10 cellular contexts compared by ENCODE assay signal in the genomic region with DNA sequence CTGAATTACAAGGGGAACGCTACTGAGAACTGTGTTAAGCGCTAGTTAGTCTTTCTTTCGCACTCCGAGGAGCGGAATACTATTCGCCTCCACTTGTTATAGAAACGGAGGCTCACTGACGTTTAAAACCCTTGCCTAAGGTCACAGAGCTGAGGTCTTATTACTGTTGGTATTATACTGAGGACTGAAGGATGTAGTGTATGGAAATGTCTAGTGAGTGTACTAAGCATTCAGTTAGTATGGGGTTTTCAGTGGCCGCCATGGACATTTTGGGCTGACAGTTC. TPM values are rescaled to one million over a fixed set of nuclear protein-coding genes. Genes with fewer than 3 reads are reported as not detected.
DNase-seq lines count a peak whose midpoint lies in the region; ATAC-seq, FAIRE-seq and TF ChIP-seq lines count a peak whose summit lies in the region.
"Had no signal": no experiment of that assay in that cellular context is flagged by ENCODE, and none has a peak within 500 bp of the region (broad histone marks: within the 10 kb centered on the region; RNA-seq: fewer than 3 reads in every experiment).

No MANE protein-coding gene starts in this region.

- WGBS in A549 (ENCODE audit: missing lambda C conversion rate) = 91% methylated on average over 9 of the region's 9 CpGs

- CTCF ChIA-PET in A549 (lab: Yijun Ruan, JAX) = interaction anchor here (0.6 kb wide), 1 partner anchor 23 kb away, joined by 3 read pairs; no protein-coding TSS in a partner anchor

- no peak for TF ChIP-seq EP300 in A549 (IDR thresholded peaks at IDR 0.05)

- no peak for FAIRE-seq in A549 (lab: Jason Lieb, UNC)

- peak overlapping the region in 1 of 2 experiments; percentile 89; a peak in 3 of 6 replicates for H3K27ac ChIP-seq in A549
- no peak overlapping the region for H3K27ac ChIP-seq in HUES48 (ENCODE audit: low read depth, low read length)
- H3K27ac ChIP-seq in cingulate gyrus (ENCODE audit: low read depth, low read length) = peak overlapping the region; percentile 70
- peak overlapping the region; percentile 47 for H3K27ac ChIP-seq in muscle layer of duodenum (ENCODE audit: low read length)

- no peak for TF ChIP-seq POLR2A in A549 (IDR thresholded peaks at IDR 0.05; ENCODE audit: low read length)

- H3K4me2 ChIP-seq in A549 = peak overlapping the region; percentile 79

- DNase-seq in A549 (ENCODE audit: low read depth in 1 of 2, low spot score in 1 of 2) (no peak), NCI-H1417 treated with DMSO at 0.1 percent for 48 hours (lab: John Stamatoyannopoulos, UW) (no peak)
- no peak for DNase-seq in activated effector memory CD4-positive, alpha-beta T cell treated with anti-CD3 and anti-CD28 coated beads, Interleukin-2, amount 50 U/mL, for 16 hours
- no peak for DNase-seq in stimulated activated CD4-positive, alpha-beta T cell treated with anti-CD3 and anti-CD28 coated beads, Interleukin-15, amount 100 ng/mL, for 24 hours
- DNase-seq: NCI-H226, testis had no signal

- H3K4me1 ChIP-seq in A549 (peaks cover 4% of the 10 kb centered on the region), HUES48 (ENCODE audit: control insufficient read depth, insufficient read depth, low read length) (peaks cover 9% of the 10 kb centered on the region; the same call in 1 of the 2 replicates), muscle layer of duodenum (ENCODE audit: control insufficient read depth in 1 of 2, insufficient read depth in 2 of 2, low read length in 2 of 2) (peaks cover 0 to 16% of the 10 kb centered on the region in 2 donors)

- ATAC-seq in A549 (no peak), HG03571 (IDR thresholded peaks at IDR 0.05; ENCODE audit: unreplicated experiment) (no peak)

- POLR2A ChIA-PET in A549 (lab: Yijun Ruan, JAX) = no interaction called here

- H3K4me3 ChIP-seq in A549 (peak overlapping the region; percentile 61; the same call in 2 of the 3 replicates), HUES48 (ENCODE audit: low read depth, low read length) (peak overlapping the region; percentile 76; the same call in 1 of the 2 replicates), muscle layer of duodenum (ENCODE audit: low read depth in 1 of 2, low read length in 2 of 2) (peak overlapping the region; percentile 79 to 83)

- no peak for TF ChIP-seq RAD21 in A549 (conservative IDR thresholded peaks at IDR 0.05 in 1 of 2, IDR thresholded peaks at IDR 0.05 in 1 of 2)

- no peak for TF ChIP-seq CTCF in A549 (IDR thresholded peaks at IDR 0.05)

- peaks cover 28% of the 10 kb centered on the region for H3K36me3 ChIP-seq in HUES48 (ENCODE audit: control insufficient read depth, insufficient read depth, low read length)
- H3K36me3 ChIP-seq in muscle layer of duodenum (ENCODE audit: control insufficient read depth in 1 of 2, insufficient read depth in 2 of 2, low read length in 2 of 2) = peaks cover 21 to 45% of the 10 kb centered on the region in 2 donors

- H3K9me3 ChIP-seq in A549 (no peaks in the 10 kb centered on the region), HUES48 (ENCODE audit: control insufficient read depth, insufficient read depth, low read length) (no peaks in the 10 kb centered on the region), muscle layer of duodenum (ENCODE audit: control insufficient read depth in 1 of 2, low read length in 2 of 2) (no peaks in the 10 kb centered on the region)
- H3K9me3 ChIP-seq: testis had no signal

- H3K9ac ChIP-seq in HUES48 (ENCODE audit: low read depth, low read length) = no peak overlapping the region

- H3K27me3 ChIP-seq in HUES48 (ENCODE audit: control insufficient read depth, insufficient read depth, low read length) = 0 out of 2 replicates have a peak, but pooled peaks cover 6% of the 10 kb centered on the region
- H3K27me3 ChIP-seq in muscle layer of duodenum (ENCODE audit: low read depth, low read length) = no peaks in the 10 kb centered on the region
- H3K27me3 ChIP-seq: testis had no signal

TF ChIP-seq in A549, 52 proteins besides CTCF, POLR2A, EP300 and RAD21:
- TF ChIP-seq, protein P1, sequence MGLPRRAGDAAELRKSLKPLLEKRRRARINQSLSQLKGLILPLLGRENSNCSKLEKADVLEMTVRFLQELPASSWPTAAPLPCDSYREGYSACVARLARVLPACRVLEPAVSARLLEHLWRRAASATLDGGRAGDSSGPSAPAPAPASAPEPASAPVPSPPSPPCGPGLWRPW (IDR thresholded peaks at IDR 0.05) = no peak
- no peak for TF ChIP-seq HOXB5 (CRISPR knock-in tag; IDR thresholded peaks at IDR 0.05)
- no peak for TF ChIP-seq EHMT2 (IDR thresholded peaks at IDR 0.05; ENCODE audit: low read depth)
- TF ChIP-seq, protein P2, sequence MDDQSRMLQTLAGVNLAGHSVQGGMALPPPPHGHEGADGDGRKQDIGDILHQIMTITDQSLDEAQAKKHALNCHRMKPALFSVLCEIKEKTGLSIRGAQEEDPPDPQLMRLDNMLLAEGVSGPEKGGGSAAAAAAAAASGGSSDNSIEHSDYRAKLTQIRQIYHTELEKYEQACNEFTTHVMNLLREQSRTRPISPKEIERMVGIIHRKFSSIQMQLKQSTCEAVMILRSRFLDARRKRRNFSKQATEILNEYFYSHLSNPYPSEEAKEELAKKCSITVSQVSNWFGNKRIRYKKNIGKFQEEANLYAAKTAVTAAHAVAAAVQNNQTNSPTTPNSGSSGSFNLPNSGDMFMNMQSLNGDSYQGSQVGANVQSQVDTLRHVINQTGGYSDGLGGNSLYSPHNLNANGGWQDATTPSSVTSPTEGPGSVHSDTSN (IDR thresholded peaks at IDR 0.05) = no peak
- no peak for TF ChIP-seq TFCP2L1 (CRISPR knock-in tag; IDR thresholded peaks at IDR 0.05)
- TF ChIP-seq BHLHE40 (IDR thresholded peaks at IDR 0.05; ENCODE audit: low read depth, low read length) = no peak
- TF ChIP-seq HDAC2 (IDR thresholded peaks at IDR 0.05) = no peak
- no peak for TF ChIP-seq CHD2 (IDR thresholded peaks at IDR 0.05; ENCODE audit: low read length, partially characterized antibody)
- TF ChIP-seq SREBF2 (IDR thresholded peaks at IDR 0.05) = no peak
- TF ChIP-seq FOSB (CRISPR knock-in tag; IDR thresholded peaks at IDR 0.05) = no peak
- no peak for TF ChIP-seq CEBPB (IDR thresholded peaks at IDR 0.05)
- no peak for TF ChIP-seq FOXS1 (CRISPR knock-in tag; IDR thresholded peaks at IDR 0.05)
- no peak for TF ChIP-seq MAFK (IDR thresholded peaks at IDR 0.05; ENCODE audit: partially characterized antibody)
TF ChIP-seq in A549: peak in this region for 0.

RNA-seq across cellular contexts. Expression of gene ACADS, which starts 0.8 kb away (rescaled TPM):
- polyA plus RNA-seq in A549 (2011; rRNA removed) = 7.0 and 7.9 TPM in 2 replicates
- polyA plus RNA-seq in A549 (2012; cell fraction: cytosol; rRNA removed) = 9.7 and 14.0 TPM in 2 replicates
- 30.0 and 33.1 TPM in 2 replicates for polyA plus RNA-seq in A549 (2012; cell fraction: nucleus; rRNA removed)
- polyA plus RNA-seq in A549 (2017; fragmentation: RNase III; extraction: RNeasy Plus Mini Kit Qiagen cat#74134 plus additional on column Dnase treatment) = 8.4 to 9.3 TPM (median 9.1 TPM) in 3 replicates
- 4.3 and 7.4 TPM in 2 replicates for polyA minus RNA-seq in A549 (2011; rRNA and poly(A)+ RNA removed)

RNA-seq across cellular contexts. Expression of gene UNC119B, which starts 16.2 kb away (rescaled TPM):
- polyA plus RNA-seq in A549 (2011; rRNA removed) = 37.5 and 41.5 TPM in 2 replicates
- 17.3 and 21.5 TPM in 2 replicates for polyA plus RNA-seq in A549 (2012; cell fraction: cytosol; rRNA removed)
- polyA plus RNA-seq in A549 (2012; cell fraction: nucleus; rRNA removed) = 17.9 and 18.8 TPM in 2 replicates
- 22.1 to 27.0 TPM (median 25.8 TPM) in 3 replicates for polyA plus RNA-seq in A549 (2017; fragmentation: RNase III; extraction: RNeasy Plus Mini Kit Qiagen cat#74134 plus additional on column Dnase treatment)
- 24.8 and 28.9 TPM in 2 replicates for polyA minus RNA-seq in A549 (2011; rRNA and poly(A)+ RNA removed)

RNA-seq across cellular contexts. Expression of gene MLEC, which starts 39.5 kb away (rescaled TPM):
- polyA plus RNA-seq in A549 (2011; rRNA removed) (89.1 and 140 TPM in 2 replicates), A549 (2017; fragmentation: RNase III; extraction: RNeasy Plus Mini Kit Qiagen cat#74134 plus additional on column Dnase treatment) (117 to 126 TPM (median 121 TPM) in 3 replicates)
- polyA plus RNA-seq in A549 (2012; cell fraction: cytosol; rRNA removed) = 24.6 and 26.9 TPM in 2 replicates
- 9.4 and 18.5 TPM in 2 replicates for polyA plus RNA-seq in A549 (2012; cell fraction: nucleus; rRNA removed)
- polyA minus RNA-seq in A549 (2011; rRNA and poly(A)+ RNA removed) = 107 and 115 TPM in 2 replicates
